Comparison of ENCODE assay signal across 7 cellular contexts in the genomic region with DNA sequence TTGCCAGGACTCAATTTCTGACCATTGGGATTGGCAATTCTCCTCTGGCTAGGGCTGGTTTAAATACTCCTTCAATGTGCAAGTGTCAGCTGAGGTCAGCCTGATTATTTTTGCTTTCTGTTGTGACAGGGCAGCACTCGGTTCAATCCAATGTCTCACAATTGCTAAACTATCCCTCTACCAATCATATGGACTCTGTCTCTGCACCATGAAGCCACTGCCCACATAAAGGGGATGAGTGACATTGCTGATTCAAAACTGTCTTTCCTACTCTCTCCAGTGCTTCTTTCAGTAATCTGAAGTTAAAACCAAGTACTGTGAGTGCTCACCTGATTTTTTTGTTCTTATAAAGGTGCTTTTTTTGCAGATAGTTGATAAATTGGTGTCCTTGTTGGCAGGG.
"Had no signal": no experiment of that assay in that cellular context is flagged by ENCODE, and none has a peak within 500 bp of the region (broad histone marks: within the 10 kb centered on the region; RNA-seq: fewer than 3 reads in every experiment).

No MANE protein-coding gene starts in this region.

- DNase-seq: GDM1, GF-D8 had no signal

- FAIRE-seq: G401.6, GM12891, GM12892, GM18507, GM19239 had no signal
